Comparison of ENCODE assay signal across 14 cellular contexts in genomic region chr5:79762929-79763328, GRCh38.
DNase-seq lines count a peak whose midpoint lies in the region; ATAC-seq, FAIRE-seq and TF ChIP-seq lines count a peak whose summit lies in the region.
"Had no signal": no experiment of that assay in that cellular context is flagged by ENCODE, and none has a peak within 500 bp of the region (broad histone marks: within the 10 kb centered on the region; RNA-seq: fewer than 3 reads in every experiment).

No MANE protein-coding gene starts in this region.

- ATAC-seq in Right ventricle myocardium inferior, result no peak
- peak; percentile 37; the same call in 1 of the 3 replicates for ATAC-seq in K562
- ATAC-seq in right cardiac atrium, result peak; percentile 47 to 51
- ATAC-seq: CD8-positive, alpha-beta T cell had no signal

- BruUV-seq in K562 (replicated peaks; lab: Mats Ljungman, UMichigan), result no TSS peak

- H3K9me2 ChIP-seq in hepatocyte (replicated peaks; ENCODE audit: insufficient read depth), result no peaks in the 10 kb centered on the region

- H3K36me3 ChIP-seq in cardiac muscle cell (peaks cover 42% of the 10 kb centered on the region), K562 (ENCODE audit: control insufficient read depth, insufficient read depth, low read length) (no peaks in the 10 kb centered on the region), thyroid gland (no peaks in the 10 kb centered on the region), hepatocyte (replicated peaks; ENCODE audit: insufficient read depth, low read depth) (no peaks in the 10 kb centered on the region)
- H3K36me3 ChIP-seq: BLaER1 treated with 17β-estradiol and CSF1 and Interleukin-3, amounts not matched to agents 10 nM and 100 nM had no signal

- no peak for TF ChIP-seq POLR2A in K562 (conservative IDR thresholded peaks at IDR 0.05)
- TF ChIP-seq POLR2A in thyroid gland (IDR thresholded peaks at IDR 0.05), result no peak

- no peak for TF ChIP-seq CTCF in cardiac muscle cell (IDR thresholded peaks at IDR 0.05; ENCODE audit: low read depth, low read length)
- TF ChIP-seq CTCF in K562 (IDR thresholded peaks at IDR 0.05 in 2 of 3, conservative IDR thresholded peaks at IDR 0.05 in 1 of 3; ENCODE audit: insufficient read depth in 2 of 3, low read depth in 1 of 3, low read length in 3 of 3), result no peak
- TF ChIP-seq CTCF in thyroid gland (IDR thresholded peaks at IDR 0.05), result no peak
- no peak for TF ChIP-seq CTCF in hepatocyte (IDR thresholded peaks at IDR 0.05; ENCODE audit: poor library complexity)

- POLR2A ChIA-PET in K562 (lab: Yijun Ruan, JAX), result interaction anchor here (1.2 to 1.5 kb wide), 2 partner anchors 8 to 11 kb away, joined by 4 to 7 read pairs; no protein-coding TSS in a partner anchor

- H3K4me2 ChIP-seq in K562 (ENCODE audit: insufficient read depth, low read length), result no peak overlapping the region
- H3K4me2 ChIP-seq in hepatocyte, result no peak overlapping the region
- H3K4me2 ChIP-seq: BLaER1 treated with 17β-estradiol and CSF1 and Interleukin-3, amounts not matched to agents 10 nM and 100 nM had no signal

- H3K79me2 ChIP-seq in K562 (ENCODE audit: control insufficient read depth, insufficient read depth, low read length), result no peaks in the 10 kb centered on the region
- H3K79me2 ChIP-seq in hepatocyte, result no peaks in the 10 kb centered on the region

- in situ Hi-C loops in K562 (cut with MboI), result no loop called here

- no peak overlapping the region for H2AFZ ChIP-seq in K562 (ENCODE audit: low read depth, low read length)
- H2AFZ ChIP-seq in hepatocyte, result no peak overlapping the region

- CTCF ChIA-PET in K562 (lab: Yijun Ruan, JAX; ENCODE audit: low intra/inter-chr PET ratio), result interaction anchor here (0.6 kb wide), 1 partner anchor 545 kb away, joined by 3 read pairs; no protein-coding TSS in a partner anchor

- no peak for DNase-seq in cardiac muscle cell (ENCODE audit: low read depth in 1 of 2, low spot score in 1 of 2)
- no peak for DNase-seq in Right ventricle myocardium inferior (ENCODE audit: missing footprints)
- no peak for DNase-seq in K562 (ENCODE audit: extremely low read depth in 1 of 4, low spot score in 3 of 4)
- peak in 1 of 3 donors; percentile 50 for DNase-seq in right cardiac atrium
- DNase-seq in thyroid gland, result peak; percentile 8 to 26
- DNase-seq in RKO (ENCODE audit: low spot score), result no peak
- DNase-seq in hepatocyte (ENCODE audit: low spot score), result no peak
- DNase-seq: Calu3; CD8-positive, alpha-beta T cell; DMS79 treated with DMSO at 0.1 percent for 48 hours; GF-D8; GOT3; H9 had no signal

- H3K27ac ChIP-seq in cardiac muscle cell (peak overlapping the region; percentile 51), K562 (ENCODE audit: extremely low read depth, low read depth, low read length) (no peak overlapping the region), right cardiac atrium (ENCODE audit: low read length) (no peak overlapping the region), thyroid gland (no peak overlapping the region), hepatocyte (no peak overlapping the region)
- H3K27ac ChIP-seq: BLaER1 treated with 17β-estradiol and CSF1 and Interleukin-3, amounts not matched to agents 10 nM and 100 nM had no signal

- H3K4me1 ChIP-seq in cardiac muscle cell (ENCODE audit: low read depth) (no peaks in the 10 kb centered on the region), K562 (replicated peaks in 1 of 2; ENCODE audit: control insufficient read depth in 2 of 2, insufficient read depth in 2 of 2, low read length in 2 of 2) (no peaks in the 10 kb centered on the region), right cardiac atrium (ENCODE audit: control insufficient read depth, insufficient read depth, low read length) (peaks cover 1% of the 10 kb centered on the region), thyroid gland (peaks cover 4 to 5% of the 10 kb centered on the region in 2 donors), hepatocyte (ENCODE audit: insufficient read depth) (no peaks in the 10 kb centered on the region)
- H3K4me1 ChIP-seq: BLaER1 treated with 17β-estradiol and CSF1 and Interleukin-3, amounts not matched to agents 10 nM and 100 nM had no signal

- H3K27me3 ChIP-seq in cardiac muscle cell (no peaks in the 10 kb centered on the region), K562 (ENCODE audit: control insufficient read depth in 2 of 2, insufficient read depth in 2 of 2, low read length in 2 of 2) (peaks cover 2 to 4% of the 10 kb centered on the region in 2 experiments; a peak in 3 of 5 replicates), right cardiac atrium (ENCODE audit: control insufficient read depth, insufficient read depth) (no peaks in the 10 kb centered on the region), thyroid gland (no peaks in the 10 kb centered on the region), hepatocyte (no peaks in the 10 kb centered on the region)
- H3K27me3 ChIP-seq: BLaER1 treated with 17β-estradiol and CSF1 and Interleukin-3, amounts not matched to agents 10 nM and 100 nM had no signal

- H3K9me1 ChIP-seq in K562 (ENCODE audit: control insufficient read depth, insufficient read depth, low read length), result no peaks in the 10 kb centered on the region

- no peak for FAIRE-seq in K562 (lab: Jason Lieb, UNC)

- peak overlapping the region in 1 of 2 experiments; percentile 69; a peak in 1 of 4 replicates for H3K9ac ChIP-seq in K562 (ENCODE audit: insufficient read depth in 1 of 2, low read depth in 2 of 2, low read length in 2 of 2)
- H3K9ac ChIP-seq: BLaER1 treated with 17β-estradiol and CSF1 and Interleukin-3, amounts not matched to agents 10 nM and 100 nM had no signal

- TF ChIP-seq EP300 in K562 (IDR thresholded peaks at IDR 0.05; ENCODE audit: low read length), result no peak

- no peak for TF ChIP-seq RAD21 in K562 (CRISPR knock-in tag; conservative IDR thresholded peaks at IDR 0.05 in 1 of 2, IDR thresholded peaks at IDR 0.05 in 1 of 2)

- no peaks in the 10 kb centered on the region for H4K20me1 ChIP-seq in K562 (replicated peaks; ENCODE audit: control insufficient read depth, insufficient read depth, low read length)
- H4K20me1 ChIP-seq in hepatocyte (ENCODE audit: insufficient read depth, poor library complexity, severe bottlenecking), result no peaks in the 10 kb centered on the region
- H4K20me1 ChIP-seq: BLaER1 treated with 17β-estradiol and CSF1 and Interleukin-3, amounts not matched to agents 10 nM and 100 nM had no signal

- H3K4me3 ChIP-seq in cardiac muscle cell, result no peak overlapping the region
- no peak overlapping the region for H3K4me3 ChIP-seq in K562
- H3K4me3 ChIP-seq in right cardiac atrium (ENCODE audit: low read length), result no peak overlapping the region
- no peak overlapping the region for H3K4me3 ChIP-seq in thyroid gland (replicated peaks in 1 of 3)
- H3K4me3 ChIP-seq in hepatocyte, result no peak overlapping the region
- H3K4me3 ChIP-seq: BLaER1 treated with 17β-estradiol and CSF1 and Interleukin-3, amounts not matched to agents 10 nM and 100 nM had no signal

- whole genome bisulfite sequencing in K562 (ENCODE audit: insufficient coverage, low coverage, missing lambda C conversion rate), result 8% methylated on average over 10 of the region's 10 CpGs
- WGBS in right cardiac atrium, result 78% methylated on average over 10 of the region's 10 CpGs
- 69 to 70% methylated on average over 10 of the region's 10 CpGs for WGBS in thyroid gland, 2 donors
- 89% methylated on average over 10 of the region's 10 CpGs for WGBS in hepatocyte (ENCODE audit: low lambda C conversion rate, missing lambda C conversion rate)

- H3K9me3 ChIP-seq in cardiac muscle cell (ENCODE audit: low read depth), result no peaks in the 10 kb centered on the region
- no peaks in the 10 kb centered on the region for H3K9me3 ChIP-seq in K562 (replicated peaks; ENCODE audit: control insufficient read depth, insufficient read depth, low read depth, low read length)
- H3K9me3 ChIP-seq in right cardiac atrium (ENCODE audit: control insufficient read depth, low read length), result no peaks in the 10 kb centered on the region
- H3K9me3 ChIP-seq in thyroid gland, result no peaks in the 10 kb centered on the region
- H3K9me3 ChIP-seq in hepatocyte (ENCODE audit: low read depth), result no peaks in the 10 kb centered on the region

- intact Hi-C loops in Right ventricle myocardium inferior (cut with DNase I) (no loop called here), K562 (cut with micrococcal nuclease) (no loop called here), right cardiac atrium (cut with DNase I) (no loop called here), thyroid gland (cut with DNase I) (no loop called here)

TF ChIP-seq in K562, 482 proteins besides CTCF, POLR2A, EP300 and RAD21:
- TF ChIP-seq, protein P1, sequence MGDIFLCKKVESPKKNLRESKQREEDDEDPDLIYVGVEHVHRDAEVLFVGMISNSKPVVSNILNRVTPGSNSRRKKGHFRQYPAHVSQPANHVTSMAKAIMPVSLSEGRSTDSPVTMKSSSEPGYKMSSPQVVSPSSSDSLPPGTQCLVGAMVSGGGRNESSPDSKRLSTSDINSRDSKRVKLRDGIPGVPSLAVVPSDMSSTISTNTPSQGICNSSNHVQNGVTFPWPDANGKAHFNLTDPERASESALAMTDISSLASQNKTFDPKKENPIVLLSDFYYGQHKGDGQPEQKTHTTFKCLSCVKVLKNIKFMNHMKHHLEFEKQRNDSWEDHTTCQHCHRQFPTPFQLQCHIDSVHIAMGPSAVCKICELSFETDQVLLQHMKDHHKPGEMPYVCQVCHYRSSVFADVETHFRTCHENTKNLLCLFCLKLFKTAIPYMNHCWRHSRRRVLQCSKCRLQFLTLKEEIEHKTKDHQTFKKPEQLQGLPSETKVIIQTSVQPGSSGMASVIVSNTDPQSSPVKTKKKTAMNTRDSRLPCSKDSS (IDR thresholded peaks at IDR 0.05; ENCODE audit: low read depth, partially characterized antibody), result no peak
- TF ChIP-seq ADNP (tag; IDR thresholded peaks at IDR 0.05) (no peak), TFE3 (CRISPR knock-in tag; IDR thresholded peaks at IDR 0.05) (peak; percentile 16; the same call in 1 of the 2 replicates), RCOR1 (IDR thresholded peaks at IDR 0.05; ENCODE audit: borderline replicate concordance in 1 of 2, low read depth in 2 of 2, low read length in 2 of 2) (no peak)

Comparison
In these comparisons a context has a peak if more than half of its experiments do, and no peak if none do; other contexts are left out.
1. DNase-seq: peak in thyroid gland (2 of 2); none in cardiac muscle cell (0 of 2), Right ventricle myocardium inferior (single experiment), K562 (0 of 4), RKO (single experiment) and hepatocyte (single experiment).